22 cellular contexts compared by ENCODE assay signal in the genomic region with DNA sequence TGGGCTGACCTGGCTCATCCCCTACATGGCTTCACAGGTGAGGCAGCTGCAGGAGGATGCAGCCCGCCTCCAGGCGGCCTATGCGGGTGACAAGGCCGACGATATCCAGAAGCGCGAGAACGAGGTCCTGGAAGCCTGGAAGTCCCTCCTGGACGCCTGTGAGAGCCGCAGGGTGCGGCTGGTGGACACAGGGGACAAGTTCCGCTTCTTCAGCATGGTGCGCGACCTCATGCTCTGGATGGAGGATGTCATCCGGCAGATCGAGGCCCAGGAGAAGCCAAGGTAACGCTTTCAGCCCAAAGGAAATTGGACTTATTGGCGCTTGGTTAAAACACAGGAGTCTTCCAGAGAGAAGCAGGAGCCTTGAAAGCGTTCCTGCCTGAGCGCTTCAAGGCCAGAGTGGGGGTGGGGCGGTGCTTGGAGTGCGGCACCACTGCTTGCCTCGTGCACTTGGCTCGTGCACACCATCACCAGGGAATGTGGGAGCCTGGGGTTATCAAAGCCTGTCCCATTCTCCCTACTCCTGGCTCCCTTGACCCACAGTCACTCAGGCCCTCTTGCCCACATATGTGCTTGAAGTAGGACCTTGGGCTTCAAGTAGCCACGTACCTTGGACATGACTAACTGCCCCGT.
DNase-seq lines count a peak whose midpoint lies in the region; ATAC-seq and TF ChIP-seq lines count a peak whose summit lies in the region.
"Had no signal": no experiment of that assay in that cellular context is flagged by ENCODE, and none has a peak within 500 bp of the region (broad histone marks: within the 10 kb centered on the region; RNA-seq: fewer than 3 reads in every experiment).

No MANE protein-coding gene starts in this region.

- no peaks in the 10 kb centered on the region for H3K36me3 ChIP-seq in ovary
- H3K36me3 ChIP-seq in upper lobe of right lung = peaks cover 100% of the 10 kb centered on the region

- TF ChIP-seq POLR2A in ovary (IDR thresholded peaks at IDR 0.05) = no peak

- peak; percentile 31; the same call in 1 of the 2 replicates for ATAC-seq in WTC11
- no peak for ATAC-seq in central memory CD8-positive, alpha-beta T cell (replicated peaks; ENCODE audit: extremely low read depth, poor library complexity, severe bottlenecking)
- peak; percentile 34 for ATAC-seq in upper lobe of right lung
- no peak for ATAC-seq in effector memory CD8-positive, alpha-beta T cell (replicated peaks)
- ATAC-seq in GM21723 (IDR thresholded peaks at IDR 0.05; ENCODE audit: unreplicated experiment) = no peak
- ATAC-seq: HCT116 had no signal

- TF ChIP-seq CTCF in WTC11 (IDR thresholded peaks at IDR 0.05) (no peak), ovary (IDR thresholded peaks at IDR 0.05) (no peak), upper lobe of right lung (IDR thresholded peaks at IDR 0.05) (no peak)

- H3K27ac Mint-ChIP-seq in WTC11 = no peak overlapping the region
- peak overlapping the region; percentile 18 for H3K27ac Mint-ChIP-seq in central memory CD8-positive, alpha-beta T cell (ENCODE audit: low read depth)
- H3K27ac Mint-ChIP-seq in effector memory CD8-positive, alpha-beta T cell = peak overlapping the region in 1 of 2 donors; percentile 26
- H3K27ac Mint-ChIP-seq: IgD-negative memory B cell had no signal

- POLR2A ChIA-PET in WTC11 (lab: Charles Lee) = no interaction called here

- TF ChIP-seq EP300 in ovary (IDR thresholded peaks at IDR 0.05) = no peak

- H3K9me3 ChIP-seq in ovary = no peaks in the 10 kb centered on the region
- no peaks in the 10 kb centered on the region for H3K9me3 ChIP-seq in upper lobe of right lung
- H3K9me3 ChIP-seq: Caco-2 had no signal

- no peak overlapping the region for H3K4me3 Mint-ChIP-seq in WTC11
- no peak overlapping the region for H3K4me3 Mint-ChIP-seq in central memory CD8-positive, alpha-beta T cell
- H3K4me3 Mint-ChIP-seq in effector memory CD8-positive, alpha-beta T cell = no peak overlapping the region
- H3K4me3 Mint-ChIP-seq: CD4-positive, alpha-beta memory T cell; IgD-negative memory B cell had no signal

- intact Hi-C loops in ovary (cut with DNase I) (no loop called here), upper lobe of right lung (cut with DNase I) (no loop called here)

- no peak overlapping the region for H3K27ac ChIP-seq in ovary
- no peak overlapping the region for H3K27ac ChIP-seq in upper lobe of right lung

- no peaks in the 10 kb centered on the region for H3K27me3 Mint-ChIP-seq in WTC11 (ENCODE audit: low read depth)
- no peaks in the 10 kb centered on the region for H3K27me3 Mint-ChIP-seq in central memory CD8-positive, alpha-beta T cell
- H3K27me3 Mint-ChIP-seq in effector memory CD8-positive, alpha-beta T cell = no peaks in the 10 kb centered on the region
- H3K27me3 Mint-ChIP-seq: CD4-positive, alpha-beta memory T cell; IgD-negative memory B cell had no signal

- no peaks in the 10 kb centered on the region for H3K4me1 ChIP-seq in ovary (ENCODE audit: insufficient read depth)
- H3K4me1 ChIP-seq in upper lobe of right lung = no peaks in the 10 kb centered on the region
- H3K4me1 ChIP-seq: Caco-2 had no signal

- no peaks in the 10 kb centered on the region for H3K27me3 ChIP-seq in ovary
- no peaks in the 10 kb centered on the region for H3K27me3 ChIP-seq in upper lobe of right lung

- H3K4me3 ChIP-seq in ovary (no peak overlapping the region), upper lobe of right lung (no peak overlapping the region)

- no peaks in the 10 kb centered on the region for H3K4me1 Mint-ChIP-seq in WTC11
- H3K4me1 Mint-ChIP-seq in central memory CD8-positive, alpha-beta T cell = peaks cover 11% of the 10 kb centered on the region
- peaks cover 5 to 12% of the 10 kb centered on the region in 2 donors for H3K4me1 Mint-ChIP-seq in effector memory CD8-positive, alpha-beta T cell (ENCODE audit: low read depth in 2 of 2)

- peaks cover 85% of the 10 kb centered on the region for H3K36me3 Mint-ChIP-seq in WTC11
- H3K36me3 Mint-ChIP-seq in central memory CD8-positive, alpha-beta T cell (ENCODE audit: insufficient read depth) = peaks cover 68% of the 10 kb centered on the region
- H3K36me3 Mint-ChIP-seq in effector memory CD8-positive, alpha-beta T cell (ENCODE audit: insufficient read depth) = peaks cover 88% of the 10 kb centered on the region
- H3K36me3 Mint-ChIP-seq: IgD-negative memory B cell had no signal

- CTCF ChIA-PET in WTC11 (lab: Charles Lee) = no interaction called here

- DNase-seq in WTC11 (ENCODE audit: low spot score) (no peak), ovary (peak in 3 of 5 donors; percentile 48 to 70 (median 49)), upper lobe of right lung (no peak), NCI-H128 (lab: John Stamatoyannopoulos, UW; ENCODE audit: unreplicated experiment) (no peak)
- DNase-seq in central memory CD8-positive, alpha-beta T cell (ENCODE audit: low spot score in 2 of 2) = no peak
- no peak for DNase-seq in effector memory CD8-positive, alpha-beta T cell
- DNase-seq: Caco-2; CD4-positive, alpha-beta memory T cell; DMS 273 treated with DMSO at 0.1 percent for 48 hours; DND-41; Karpas-422; MV-4-11; NCI-H1105 treated with DMSO at 0.1 percent for 48 hours; NCI-H1694; NCI-H2081; NCI-H2171 treated with DMSO at 0.1 percent for 48 hours; NCI-H446; NCI-H526; OCI-M1 had no signal

- WGBS in ovary, 3 donors = 83 to 86% (median 86%) methylated on average over 26 of the region's 26 CpGs

- no peaks in the 10 kb centered on the region for H3K9me3 Mint-ChIP-seq in WTC11
- H3K9me3 Mint-ChIP-seq in central memory CD8-positive, alpha-beta T cell = no peaks in the 10 kb centered on the region
- H3K9me3 Mint-ChIP-seq in effector memory CD8-positive, alpha-beta T cell = no peaks in the 10 kb centered on the region
- H3K9me3 Mint-ChIP-seq: CD4-positive, alpha-beta memory T cell; IgD-negative memory B cell had no signal

TF ChIP-seq in WTC11, 78 proteins besides CTCF, POLR2A, EP300 and RAD21:
- TF ChIP-seq ZNF317 (CRISPR knock-in tag; IDR thresholded peaks at IDR 0.05; ENCODE audit: borderline replicate concordance, low read depth) = no peak
TF ChIP-seq in WTC11: peak in this region for 0.

Comparison
In these comparisons a context has a peak if more than half of its experiments do, and no peak if none do; other contexts are left out.
1. ATAC-seq: peak in WTC11 (single experiment) and upper lobe of right lung (single experiment); none in central memory CD8-positive, alpha-beta T cell (single experiment), effector memory CD8-positive, alpha-beta T cell (single experiment) and GM21723 (single experiment).
2. DNase-seq: peak in ovary (3 of 5); none in WTC11 (single experiment), central memory CD8-positive, alpha-beta T cell (0 of 2), upper lobe of right lung (single experiment), effector memory CD8-positive, alpha-beta T cell (0 of 3) and NCI-H128 (single experiment).